33 cellular contexts compared by ENCODE assay signal in the genomic region with DNA sequence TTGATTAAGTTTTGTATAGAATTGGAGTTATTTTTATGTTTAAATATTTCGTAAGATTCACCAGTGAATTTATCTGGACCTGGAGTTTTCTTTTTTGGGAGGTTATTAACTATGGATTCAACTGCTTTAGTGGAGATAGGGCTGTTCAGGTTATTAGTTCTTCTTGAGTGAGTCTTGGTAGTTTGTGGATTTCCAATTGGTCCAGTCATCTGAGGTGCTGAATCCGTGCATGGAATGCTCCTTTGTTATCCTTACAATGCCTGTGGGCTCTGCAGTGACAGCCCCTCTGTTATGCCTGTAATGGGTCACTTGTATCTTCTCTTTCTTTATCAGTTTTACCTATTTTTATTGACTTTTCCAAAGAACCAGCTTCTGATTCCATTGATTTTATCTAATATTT. TPM values are rescaled to one million over a fixed set of nuclear protein-coding genes. Genes with fewer than 3 reads are reported as not detected.
"Had no signal": no experiment of that assay in that cellular context is flagged by ENCODE, and none has a peak within 500 bp of the region (broad histone marks: within the 10 kb centered on the region; RNA-seq: fewer than 3 reads in every experiment).

No MANE protein-coding gene starts in this region.

- H3K4me3 ChIP-seq: left lung, lower lobe of right lung, ovary, right atrium auricular region, right lobe of liver, smooth muscle cell, tibial nerve, uterus had no signal

- ATAC-seq: left colon; left lung; lower lobe of right lung; natural killer cell; right lobe of liver; stimulated activated memory B cell treated with anti-CD40 and anti-IgM and Interleukin-4, amounts not matched to agents 10 μg/mL and 1 μg/mL and 100 μg/mL, for 72 hours; stimulated activated naive CD8-positive, alpha-beta T cell treated with anti-CD3 and anti-CD28 coated beads, Interleukin-15, amount 100 ng/mL, for 72 hours had no signal

- H3K27me3 ChIP-seq: ovary, right atrium auricular region, right lobe of liver had no signal

- H3K36me3 ChIP-seq: left lung, lower lobe of right lung, ovary, right atrium auricular region, right lobe of liver, tibial nerve, uterus had no signal

- H3K4me1 ChIP-seq: left lung, lower lobe of right lung, right atrium auricular region, right lobe of liver, tibial nerve, uterus had no signal

- H3K9me3 ChIP-seq: left lung, lower lobe of right lung, ovary, right atrium auricular region, right lobe of liver, uterus had no signal

- DNase-seq: immature natural killer cell; kidney; left colon; left lung; mammary epithelial cell; mesenchymal stem cell; naive B cell; natural killer cell; nephron progenitor cell; ovary; stimulated activated CD4-positive, alpha-beta T cell treated with anti-CD3 and anti-CD28 coated beads, Interleukin-1b, Interleukin-23, amount 100 ng/mL, for 48 hours; stimulated activated CD4-positive, alpha-beta T cell treated with anti-CD3 and anti-CD28 coated beads, Interleukin-2, amount 100 ng/mL, for 48 hours; stimulated activated CD4-positive, alpha-beta T cell treated with anti-CD3 and anti-CD28 coated beads, Interleukin-4, amount 100 ng/mL, for 4 hours; stimulated activated CD8-positive, alpha-beta memory T cell treated with anti-CD3 and anti-CD28 coated beads, Interleukin-4, amount 100 ng/mL, for 48 hours; stimulated activated naive CD4-positive, alpha-beta T cell treated with Interleukin-2 at 50 U/mL for 16 hours; stimulated activated naive CD8-positive, alpha-beta T cell treated with anti-CD3 and anti-CD28 coated beads, Interleukin-15, amount 100 ng/mL, for 72 hours; substantia nigra; uterus had no signal

- H3K27ac ChIP-seq: left lung, lower lobe of right lung, ovary, right atrium auricular region, right lobe of liver, tibial nerve, uterus had no signal

RNA-seq across cellular contexts. Expression of gene NKX1-1, which starts 15.4 kb away (rescaled TPM):
- total RNA-seq: kidney, left colon, left lung, liver, lower lobe of right lung, mammary epithelial cell, mononuclear cell, natural killer cell, omental fat pad, ovary, progenitor cell of endocrine pancreas, pulmonary artery endothelial cell, renal cortical epithelial cell, right atrium auricular region, right lobe of liver, skeletal muscle tissue, smooth muscle cell, temporal lobe, tibial nerve, ureter, uterus had no signal
